In the genomic region with DNA sequence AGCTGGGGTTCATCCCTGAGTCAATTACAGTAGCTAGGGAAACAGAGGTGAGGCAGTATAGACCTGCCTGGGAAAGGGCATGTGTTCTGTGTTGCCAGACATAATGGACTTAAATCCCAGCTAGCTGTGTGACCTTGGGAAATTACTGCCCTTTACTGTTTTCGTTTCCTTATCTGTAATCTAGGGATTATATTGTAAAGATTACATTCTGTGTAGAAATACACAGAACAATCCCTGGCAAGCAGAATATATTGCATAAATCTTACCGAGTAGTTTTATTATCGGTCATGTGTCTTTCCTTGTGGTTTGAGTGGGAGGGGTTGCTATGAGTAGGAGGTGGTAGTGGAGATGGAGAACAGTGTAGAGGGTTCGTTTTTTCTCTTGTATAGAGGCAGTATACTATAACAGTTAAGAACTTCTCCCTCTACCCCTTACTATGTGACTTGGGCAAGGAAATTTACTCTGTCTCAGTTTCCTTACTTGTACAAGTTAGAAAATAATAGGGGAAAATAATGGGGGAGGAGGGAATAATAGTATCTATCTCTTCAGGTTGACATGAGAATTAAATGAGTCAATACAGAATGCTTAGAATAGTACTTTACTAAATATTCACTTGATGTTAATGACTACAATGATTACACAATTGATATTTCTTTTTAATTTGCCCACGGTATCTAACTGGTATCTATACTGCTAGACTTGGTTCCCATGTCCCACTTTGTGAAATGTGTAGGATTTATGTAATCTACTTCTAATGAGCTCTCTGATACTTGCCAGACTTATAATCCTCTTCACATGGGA, we compare ENCODE assay signal across 8 cellular contexts. TPM values are rescaled to one million over a fixed set of nuclear protein-coding genes. Genes with fewer than 3 reads are reported as not detected.
DNase-seq lines count a peak whose midpoint lies in the region; ATAC-seq and TF ChIP-seq lines count a peak whose summit lies in the region.

No MANE protein-coding gene starts in this region.

- CTCF ChIA-PET in activated CD4-positive, alpha-beta memory T cell treated with anti-CD3 and anti-CD28 coated beads for 36 hours (lab: Charles Lee): interaction anchor here (2.2 kb wide), 1 partner anchor 76 kb away, joined by 6 read pairs; no protein-coding TSS in a partner anchor
- CTCF ChIA-PET in activated CD4-positive, alpha-beta memory T cell treated with anti-CD3 and anti-CD28 coated beads, Interleukin-2, amount 10 ng/mL, durations not matched to agents 7 days and 5 days (lab: Charles Lee): interaction anchor here (1.1 to 1.4 kb wide), 4 partner anchors 9 to 398 kb away, joined by 4 to 5 read pairs (median 4); partner anchors contain the start of gene DTWD2

- peak overlapping the region; percentile 20 for H3K27ac Mint-ChIP-seq in activated CD4-positive, alpha-beta memory T cell treated with anti-CD3 and anti-CD28 coated beads for 36 hours
- H3K27ac Mint-ChIP-seq in activated CD4-positive, alpha-beta memory T cell treated with anti-CD3 and anti-CD28 coated beads, Interleukin-2, amount 10 ng/mL, durations not matched to agents 7 days and 5 days: no peak overlapping the region
- H3K27ac Mint-ChIP-seq in nephron progenitor cell: no peak overlapping the region

- POLR2A ChIA-PET in activated CD4-positive, alpha-beta memory T cell treated with anti-CD3 and anti-CD28 coated beads for 36 hours (lab: Charles Lee): interaction anchor here (1.1 kb wide), 1 partner anchor 17 kb away, joined by 3 read pairs; no protein-coding TSS in a partner anchor
- POLR2A ChIA-PET in activated CD4-positive, alpha-beta memory T cell treated with anti-CD3 and anti-CD28 coated beads, Interleukin-2, amount 10 ng/mL, durations not matched to agents 7 days and 5 days (lab: Charles Lee): no interaction called here

- no peak overlapping the region for H3K4me3 ChIP-seq in mucosa of descending colon

- no peaks in the 10 kb centered on the region for H3K4me1 ChIP-seq in mucosa of descending colon (ENCODE audit: low read depth)

- no peaks in the 10 kb centered on the region for H3K27me3 Mint-ChIP-seq in activated CD4-positive, alpha-beta memory T cell treated with anti-CD3 and anti-CD28 coated beads for 36 hours
- no peaks in the 10 kb centered on the region for H3K27me3 Mint-ChIP-seq in activated CD4-positive, alpha-beta memory T cell treated with anti-CD3 and anti-CD28 coated beads, Interleukin-2, amount 10 ng/mL, durations not matched to agents 7 days and 5 days
- H3K27me3 Mint-ChIP-seq in nephron progenitor cell (ENCODE audit: low read depth, poor library complexity): no peaks in the 10 kb centered on the region

- H3K4me1 Mint-ChIP-seq in activated CD4-positive, alpha-beta memory T cell treated with anti-CD3 and anti-CD28 coated beads for 36 hours (ENCODE audit: low read depth): peaks cover 12% of the 10 kb centered on the region
- peaks cover 11% of the 10 kb centered on the region for H3K4me1 Mint-ChIP-seq in activated CD4-positive, alpha-beta memory T cell treated with anti-CD3 and anti-CD28 coated beads, Interleukin-2, amount 10 ng/mL, durations not matched to agents 7 days and 5 days
- peaks cover 4% of the 10 kb centered on the region for H3K4me1 Mint-ChIP-seq in nephron progenitor cell

- no peaks in the 10 kb centered on the region for H3K36me3 Mint-ChIP-seq in activated CD4-positive, alpha-beta memory T cell treated with anti-CD3 and anti-CD28 coated beads for 36 hours
- H3K36me3 Mint-ChIP-seq in activated CD4-positive, alpha-beta memory T cell treated with anti-CD3 and anti-CD28 coated beads, Interleukin-2, amount 10 ng/mL, durations not matched to agents 7 days and 5 days (ENCODE audit: low read depth): no peaks in the 10 kb centered on the region
- H3K36me3 Mint-ChIP-seq in nephron progenitor cell (ENCODE audit: low read depth): no peaks in the 10 kb centered on the region

- DNase-seq in activated CD4-positive, alpha-beta memory T cell treated with anti-CD3 and anti-CD28 coated beads for 36 hours: peak; percentile 25
- DNase-seq in activated CD4-positive, alpha-beta memory T cell treated with anti-CD3 and anti-CD28 coated beads, Interleukin-2, amount 10 ng/mL, durations not matched to agents 7 days and 5 days: no peak
- DNase-seq in SW480 (ENCODE audit: low spot score): peak; percentile 7
- DNase-seq in mucosa of descending colon: peak in 1 of 3 donors; percentile 35
- no peak for DNase-seq in NCI-H1105 treated with DMSO at 0.1 percent for 48 hours (lab: John Stamatoyannopoulos, UW)
- DNase-seq in nephron progenitor cell: no peak
- no peak for DNase-seq in AG08396 (ENCODE audit: low spot score)

- H3K9me3 Mint-ChIP-seq in activated CD4-positive, alpha-beta memory T cell treated with anti-CD3 and anti-CD28 coated beads for 36 hours: no peaks in the 10 kb centered on the region
- no peaks in the 10 kb centered on the region for H3K9me3 Mint-ChIP-seq in activated CD4-positive, alpha-beta memory T cell treated with anti-CD3 and anti-CD28 coated beads, Interleukin-2, amount 10 ng/mL, durations not matched to agents 7 days and 5 days
- no peaks in the 10 kb centered on the region for H3K9me3 Mint-ChIP-seq in nephron progenitor cell

- ATAC-seq in HG02981 (IDR thresholded peaks at IDR 0.05; ENCODE audit: unreplicated experiment) (peak; percentile 83), mucosa of descending colon (peak; percentile 96)

- TF ChIP-seq CTCF in mucosa of descending colon (IDR thresholded peaks at IDR 0.05) (no peak), nephron progenitor cell (IDR thresholded peaks at IDR 0.05) (no peak)

- H3K36me3 ChIP-seq in mucosa of descending colon (ENCODE audit: low read depth): no peaks in the 10 kb centered on the region

- intact Hi-C loops in activated CD4-positive, alpha-beta memory T cell treated with anti-CD3 and anti-CD28 coated beads for 36 hours (cut with micrococcal nuclease): loop anchor here (1.0 kb wide), 3 partner anchors 11 to 27 kb away; no protein-coding TSS in a partner anchor
- intact Hi-C loops in mucosa of descending colon (cut with DNase I, micrococcal nuclease): no loop called here

- H3K4me3 Mint-ChIP-seq in activated CD4-positive, alpha-beta memory T cell treated with anti-CD3 and anti-CD28 coated beads for 36 hours: no peak overlapping the region
- no peak overlapping the region for H3K4me3 Mint-ChIP-seq in activated CD4-positive, alpha-beta memory T cell treated with anti-CD3 and anti-CD28 coated beads, Interleukin-2, amount 10 ng/mL, durations not matched to agents 7 days and 5 days
- H3K4me3 Mint-ChIP-seq in nephron progenitor cell: no peak overlapping the region

- H3K9me3 ChIP-seq in mucosa of descending colon: no peaks in the 10 kb centered on the region

RNA-seq across cellular contexts. Expression of gene DMXL1, which starts 7.1 kb away (rescaled TPM):
- total RNA-seq in activated CD4-positive, alpha-beta memory T cell treated with anti-CD3 and anti-CD28 coated beads for 36 hours: 10 to 100 TPM; 24.2 to 26.9 TPM
- total RNA-seq in activated CD4-positive, alpha-beta memory T cell treated with anti-CD3 and anti-CD28 coated beads, Interleukin-2, amount 10 ng/mL, durations not matched to agents 7 days and 5 days: 10 to 100 TPM; 31.5 to 33.0 TPM
- 10 to 100 TPM; 34.7 to 60.0 (median 51.0) TPM for total RNA-seq in mucosa of descending colon

Comparison
In these comparisons a context has a peak if more than half of its experiments do, and no peak if none do; other contexts are left out.
1. DNase-seq: peak in activated CD4-positive, alpha-beta memory T cell treated with anti-CD3 and anti-CD28 coated beads for 36 hours (single experiment) and SW480 (single experiment); none in activated CD4-positive, alpha-beta memory T cell treated with anti-CD3 and anti-CD28 coated beads, Interleukin-2, amount 10 ng/mL, durations not matched to agents 7 days and 5 days (single experiment), NCI-H1105 treated with DMSO at 0.1 percent for 48 hours (single experiment), nephron progenitor cell (single experiment) and AG08396 (single experiment).